In genomic region chr15:91884604-91885003, GRCh38 we compare ENCODE assay signal across 19 cellular contexts. TPM values are rescaled to one million over a fixed set of nuclear protein-coding genes. Genes with fewer than 3 reads are reported as not detected.
DNase-seq lines count a peak whose midpoint lies in the region; ATAC-seq lines count a peak whose summit lies in the region.
"Had no signal": no experiment of that assay in that cellular context is flagged by ENCODE, and none has a peak within 500 bp of the region (broad histone marks: within the 10 kb centered on the region; RNA-seq: fewer than 3 reads in every experiment).

No MANE protein-coding gene starts in this region.

- peak overlapping the region; percentile 97 for H3K27ac ChIP-seq in temporal lobe (ENCODE audit: low read depth, low read length)
- H3K27ac ChIP-seq: Peyer's patch, SJCRH30 had no signal

- no peak overlapping the region for H3K4me3 Mint-ChIP-seq in T-helper 17 cell
- H3K4me3 Mint-ChIP-seq: CD4-positive, CD25-positive, alpha-beta regulatory T cell; IgD-negative memory B cell had no signal

- H3K9me3 ChIP-seq in T-helper 17 cell (ENCODE audit: control insufficient read depth, low read length, poor library complexity, severe bottlenecking): no peaks in the 10 kb centered on the region
- H3K9me3 ChIP-seq: Peyer's patch, SJCRH30 had no signal

- ATAC-seq in T-helper 17 cell: no peak
- no peak for ATAC-seq in Right ventricle myocardium superior (ENCODE audit: poor library complexity)
- ATAC-seq in GM19467 (IDR thresholded peaks at IDR 0.05; ENCODE audit: unreplicated experiment): no peak

- peak overlapping the region; percentile 4 for H3K27ac Mint-ChIP-seq in T-helper 17 cell

- intact Hi-C loops in Right ventricle myocardium superior (cut with DNase I): no loop called here

- peaks cover 51% of the 10 kb centered on the region for H3K4me1 Mint-ChIP-seq in T-helper 17 cell
- H3K4me1 Mint-ChIP-seq: IgD-negative memory B cell had no signal

- H3K36me3 Mint-ChIP-seq in T-helper 17 cell (ENCODE audit: low read depth): no peaks in the 10 kb centered on the region
- H3K36me3 Mint-ChIP-seq: IgD-negative memory B cell had no signal

- no peaks in the 10 kb centered on the region for H3K27me3 Mint-ChIP-seq in T-helper 17 cell
- H3K27me3 Mint-ChIP-seq: CD4-positive, CD25-positive, alpha-beta regulatory T cell; IgD-negative memory B cell had no signal

- peak; percentile 33 for DNase-seq in EL
- DNase-seq in T-helper 17 cell: no peak
- DNase-seq in fibroblast of gingiva (ENCODE audit: low read depth): peak; percentile 67
- no peak for DNase-seq in NCI-H2171 treated with DMSO at 0.1 percent for 48 hours (lab: John Stamatoyannopoulos, UW)
- no peak for DNase-seq in Right ventricle myocardium superior
- DNase-seq: CD4-positive, CD25-positive, alpha-beta regulatory T cell; COR-L47; DMS79 treated with DMSO at 0.1 percent for 48 hours; NCI-H1105 treated with DMSO at 0.1 percent for 48 hours; NCI-H1694; NCI-H2081; NCI-H2171; NCI-H524 treated with DMSO at 0.1 percent for 48 hours; Peyer's patch; SJCRH30 had no signal

RNA-seq across cellular contexts. Expression of gene SLCO3A1, which starts 31.1 kb away (rescaled TPM):
- total RNA-seq in T-helper 17 cell (10 to 100 TPM; 55.9 to 65.1 TPM), temporal lobe (9.3 TPM), Right ventricle myocardium superior (46.6 TPM)
- total RNA-seq: G401 had no signal

Comparison
In these comparisons a context has a peak if more than half of its experiments do, and no peak if none do; other contexts are left out.
1. DNase-seq: peak in EL (single experiment) and fibroblast of gingiva (single experiment); none in T-helper 17 cell (0 of 3), NCI-H2171 treated with DMSO at 0.1 percent for 48 hours (single experiment) and Right ventricle myocardium superior (single experiment).